2 cellular contexts compared by ENCODE assay signal in genomic region chr2:199457147-199458016, GRCh38.
TF ChIP-seq lines count a peak whose summit lies in the region.

Gene SATB2 (minus strand): TSS chr2:199457939. CDS start chr2:199456037, 1,902 bp downstream.

TF ChIP-seq in SK-N-SH treated with all-trans-retinoic acid at 6 μM for 48 hours, 23 proteins besides CTCF, POLR2A, EP300 and RAD21 (continued from another document):
- no peak for TF ChIP-seq PPARA (CRISPR knock-in tag; IDR thresholded peaks at IDR 0.05; ENCODE audit: borderline replicate concordance)
- no peak for TF ChIP-seq OSR1 (CRISPR knock-in tag; IDR thresholded peaks at IDR 0.05)
- no peak for TF ChIP-seq BACH2 (CRISPR knock-in tag; IDR thresholded peaks at IDR 0.05; ENCODE audit: borderline replicate concordance)
- TF ChIP-seq ZFP3 (CRISPR knock-in tag; IDR thresholded peaks at IDR 0.05), result no peak

TF ChIP-seq in H1, 55 proteins besides CTCF, POLR2A, EP300 and RAD21 (continued from another document):
- TF ChIP-seq RNF2 (IDR thresholded peaks at IDR 0.05; ENCODE audit: borderline replicate concordance, low read depth, low read length, missing control alignments, poor library complexity, severe bottlenecking) (no peak), RFX5 (IDR thresholded peaks at IDR 0.05; ENCODE audit: borderline replicate concordance, low read depth, low read length) (no peak), JUN (IDR thresholded peaks at IDR 0.05; ENCODE audit: low read depth, low read length) (no peak), SIN3A (conservative IDR thresholded peaks at IDR 0.05 in 1 of 2, IDR thresholded peaks at IDR 0.05 in 1 of 2; ENCODE audit: low read depth in 1 of 2, low read length in 2 of 2) (peak in 1 of 2 experiments; percentile 46; a peak in 1 of 4 replicates), EZH2 (IDR thresholded peaks at IDR 0.05; ENCODE audit: low read depth, low read length, severe bottlenecking) (peak; percentile 44), CBX8 (IDR thresholded peaks at IDR 0.05; ENCODE audit: borderline replicate concordance, low read depth, low read length) (no peak), KDM1A (IDR thresholded peaks at IDR 0.05; ENCODE audit: borderline replicate concordance, low read length) (0 out of 2 replicates have a peak, but pooled peaks have one; percentile 36), E2F6 (IDR thresholded peaks at IDR 0.05) (peak; percentile 11; the same call in 1 of the 2 replicates), SRF (IDR thresholded peaks at IDR 0.05; ENCODE audit: low read depth, low read length) (no peak), CBX5 (IDR thresholded peaks at IDR 0.05; ENCODE audit: low read depth, low read length) (no peak), EGR1 (IDR thresholded peaks at IDR 0.05; ENCODE audit: borderline replicate concordance, low read depth, low read length) (0 out of 2 replicates have a peak, but pooled peaks have one; percentile 22), TAF7 (optimal IDR thresholded peaks at IDR 0.05; ENCODE audit: borderline replicate concordance, low read depth, low read length) (no peak), SIRT6 (IDR thresholded peaks at IDR 0.05; ENCODE audit: low read length) (no peak), TBP (IDR thresholded peaks at IDR 0.05; ENCODE audit: low read depth, low read length) (peak; percentile 53; the same call in 1 of the 2 replicates), TCF12 (IDR thresholded peaks at IDR 0.05; ENCODE audit: low read depth, low read length) (no peak), SP2 (IDR thresholded peaks at IDR 0.05; ENCODE audit: low read length) (no peak), SUZ12 (IDR thresholded peaks at IDR 0.05; ENCODE audit: low read length) (peak; percentile 68), SP1 (IDR thresholded peaks at IDR 0.05; ENCODE audit: low read depth, low read length) (no peak), PHF8 (conservative IDR thresholded peaks at IDR 0.05; ENCODE audit: low read depth, low read length) (no peak), GABPA (IDR thresholded peaks at IDR 0.05; ENCODE audit: borderline replicate concordance, insufficient read depth, low read length) (no peak), FOSL1 (IDR thresholded peaks at IDR 0.05; ENCODE audit: insufficient read depth, low read depth, low read length) (no peak), JUND (IDR thresholded peaks at IDR 0.05; ENCODE audit: low read length) (no peak), CEBPB (IDR thresholded peaks at IDR 0.05; ENCODE audit: low read depth, low read length) (no peak), TEAD4 (IDR thresholded peaks at IDR 0.05; ENCODE audit: low read depth, low read length) (no peak), ASH2L (IDR thresholded peaks at IDR 0.05; ENCODE audit: low read length) (peak; percentile 77), CHD1 (IDR thresholded peaks at IDR 0.05; ENCODE audit: low read depth, low read length) (no peak), YY1 (IDR thresholded peaks at IDR 0.05; ENCODE audit: low read depth, low read length) (no peak), ATF2 (IDR thresholded peaks at IDR 0.05; ENCODE audit: low read length) (no peak), CTBP2 (IDR thresholded peaks at IDR 0.05; ENCODE audit: borderline replicate concordance, insufficient read depth, insufficient read length, low read length) (peak; percentile 89), SIX5 (IDR thresholded peaks at IDR 0.05; ENCODE audit: low read depth, low read length) (no peak)
